Comparison of ENCODE assay signal across 16 cellular contexts in genomic region chr15:85825118-85825517, GRCh38. TPM values are rescaled to one million over a fixed set of nuclear protein-coding genes. Genes with fewer than 3 reads are reported as not detected.
DNase-seq lines count a peak whose midpoint lies in the region; ATAC-seq and TF ChIP-seq lines count a peak whose summit lies in the region.
"Had no signal": no experiment of that assay in that cellular context is flagged by ENCODE, and none has a peak within 500 bp of the region (broad histone marks: within the 10 kb centered on the region; RNA-seq: fewer than 3 reads in every experiment).

No MANE protein-coding gene starts in this region.

- no peak for TF ChIP-seq CTCF in cardiac muscle cell (IDR thresholded peaks at IDR 0.05; ENCODE audit: low read depth, low read length)
- no peak for TF ChIP-seq CTCF in glutamatergic neuron (IDR thresholded peaks at IDR 0.05; ENCODE audit: partially characterized antibody, unreplicated experiment)
- no peak for TF ChIP-seq CTCF in mucosa of descending colon (IDR thresholded peaks at IDR 0.05)
- TF ChIP-seq CTCF in upper lobe of right lung (IDR thresholded peaks at IDR 0.05), result no peak

- peaks cover 39% of the 10 kb centered on the region for H3K4me1 Mint-ChIP-seq in glutamatergic neuron (ENCODE audit: low read depth, unreplicated experiment)
- H3K4me1 Mint-ChIP-seq: IgD-negative memory B cell had no signal

- DNase-seq in cardiac muscle cell (ENCODE audit: low read depth in 1 of 2, low spot score in 1 of 2) (peak in 1 of 2 donors; percentile 69), left cardiac atrium (no peak), glutamatergic neuron (no peak), mucosa of descending colon (peak in 1 of 3 donors; percentile 87), upper lobe of right lung (no peak), NCI-H2227 (lab: John Stamatoyannopoulos, UW; ENCODE audit: unreplicated experiment) (no peak), NCI-H2029 (lab: John Stamatoyannopoulos, UW) (no peak)
- DNase-seq: CD8-positive, alpha-beta T cell; COR-L47; GM23248; KG1 had no signal

- peaks cover 10% of the 10 kb centered on the region for H3K27me3 Mint-ChIP-seq in glutamatergic neuron (ENCODE audit: unreplicated experiment)

- intact Hi-C loops in left cardiac atrium (cut with DNase I), result no loop called here
- intact Hi-C loops in mucosa of descending colon (cut with DNase I, micrococcal nuclease), result no loop called here
- intact Hi-C loops in upper lobe of right lung (cut with DNase I), result no loop called here

- H3K36me3 ChIP-seq in cardiac muscle cell, result no peaks in the 10 kb centered on the region
- H3K36me3 ChIP-seq in mucosa of descending colon (ENCODE audit: low read depth), result no peaks in the 10 kb centered on the region
- no peaks in the 10 kb centered on the region for H3K36me3 ChIP-seq in upper lobe of right lung
- H3K36me3 ChIP-seq: BE2C had no signal

- peak overlapping the region; percentile 93 for H3K27ac Mint-ChIP-seq in glutamatergic neuron (ENCODE audit: unreplicated experiment)
- H3K27ac Mint-ChIP-seq: CD14-positive monocyte; CD8-positive, alpha-beta T cell; IgD-negative memory B cell had no signal

- H3K27ac ChIP-seq in cardiac muscle cell (peak overlapping the region; percentile 59), upper lobe of right lung (no peak overlapping the region)
- H3K27ac ChIP-seq: A549, GM23248 had no signal

- H3K4me1 ChIP-seq in cardiac muscle cell (ENCODE audit: low read depth) (no peaks in the 10 kb centered on the region), mucosa of descending colon (ENCODE audit: low read depth) (peaks cover 8% of the 10 kb centered on the region), upper lobe of right lung (no peaks in the 10 kb centered on the region)
- H3K4me1 ChIP-seq: A549, BE2C had no signal

- peak overlapping the region; percentile 30 for H3K4me3 Mint-ChIP-seq in glutamatergic neuron (ENCODE audit: unreplicated experiment)
- H3K4me3 Mint-ChIP-seq: CD14-positive monocyte; CD8-positive, alpha-beta T cell; IgD-negative memory B cell had no signal

- ATAC-seq in left cardiac atrium (no peak), mucosa of descending colon (peak; percentile 96), upper lobe of right lung (peak; percentile 20), HG02884 (IDR thresholded peaks at IDR 0.05; ENCODE audit: unreplicated experiment) (no peak)
- ATAC-seq: A549; CD8-positive, alpha-beta T cell had no signal

- H3K9me3 Mint-ChIP-seq in glutamatergic neuron (ENCODE audit: unreplicated experiment), result peaks cover 14% of the 10 kb centered on the region
- H3K9me3 Mint-ChIP-seq: CD14-positive monocyte; CD8-positive, alpha-beta T cell; IgD-negative memory B cell had no signal

- H3K27me3 ChIP-seq in cardiac muscle cell (no peaks in the 10 kb centered on the region), upper lobe of right lung (no peaks in the 10 kb centered on the region)
- H3K27me3 ChIP-seq: BE2C had no signal

- H3K36me3 Mint-ChIP-seq in glutamatergic neuron (ENCODE audit: unreplicated experiment), result no peaks in the 10 kb centered on the region
- H3K36me3 Mint-ChIP-seq: CD14-positive monocyte; CD8-positive, alpha-beta T cell; IgD-negative memory B cell had no signal

- H3K4me3 ChIP-seq in cardiac muscle cell (no peak overlapping the region), mucosa of descending colon (no peak overlapping the region), upper lobe of right lung (no peak overlapping the region)
- H3K4me3 ChIP-seq: A549, GM23248 had no signal

- H3K9me3 ChIP-seq in cardiac muscle cell (ENCODE audit: low read depth) (no peaks in the 10 kb centered on the region), mucosa of descending colon (no peaks in the 10 kb centered on the region), upper lobe of right lung (no peaks in the 10 kb centered on the region)
- H3K9me3 ChIP-seq: A549, BE2C had no signal

RNA-seq across cellular contexts. Expression of gene KLHL25, which starts 30.4 kb away (rescaled TPM):
- total RNA-seq in cardiac muscle cell, result 16.7 and 18.0 TPM in 2 replicates
- 10.9 and 19.3 TPM in 2 replicates for polyA plus RNA-seq in cardiac muscle cell
- 1 to 10 TPM; 5.9 to 7.3 TPM for total RNA-seq in left cardiac atrium
- 45.1 TPM for total RNA-seq in glutamatergic neuron (ENCODE audit: unreplicated experiment)
- 1 to 10 TPM; 7.4 to 8.8 (median 7.7) TPM for total RNA-seq in mucosa of descending colon
- total RNA-seq in upper lobe of right lung, result 4.7 TPM

Comparison
In these comparisons a context has a peak if more than half of its experiments do, and no peak if none do; other contexts are left out.
1. ATAC-seq: peak in mucosa of descending colon (single experiment) and upper lobe of right lung (single experiment); none in left cardiac atrium (0 of 2) and HG02884 (single experiment).